ENCODE assay signal across 8 cellular contexts in the genomic region with DNA sequence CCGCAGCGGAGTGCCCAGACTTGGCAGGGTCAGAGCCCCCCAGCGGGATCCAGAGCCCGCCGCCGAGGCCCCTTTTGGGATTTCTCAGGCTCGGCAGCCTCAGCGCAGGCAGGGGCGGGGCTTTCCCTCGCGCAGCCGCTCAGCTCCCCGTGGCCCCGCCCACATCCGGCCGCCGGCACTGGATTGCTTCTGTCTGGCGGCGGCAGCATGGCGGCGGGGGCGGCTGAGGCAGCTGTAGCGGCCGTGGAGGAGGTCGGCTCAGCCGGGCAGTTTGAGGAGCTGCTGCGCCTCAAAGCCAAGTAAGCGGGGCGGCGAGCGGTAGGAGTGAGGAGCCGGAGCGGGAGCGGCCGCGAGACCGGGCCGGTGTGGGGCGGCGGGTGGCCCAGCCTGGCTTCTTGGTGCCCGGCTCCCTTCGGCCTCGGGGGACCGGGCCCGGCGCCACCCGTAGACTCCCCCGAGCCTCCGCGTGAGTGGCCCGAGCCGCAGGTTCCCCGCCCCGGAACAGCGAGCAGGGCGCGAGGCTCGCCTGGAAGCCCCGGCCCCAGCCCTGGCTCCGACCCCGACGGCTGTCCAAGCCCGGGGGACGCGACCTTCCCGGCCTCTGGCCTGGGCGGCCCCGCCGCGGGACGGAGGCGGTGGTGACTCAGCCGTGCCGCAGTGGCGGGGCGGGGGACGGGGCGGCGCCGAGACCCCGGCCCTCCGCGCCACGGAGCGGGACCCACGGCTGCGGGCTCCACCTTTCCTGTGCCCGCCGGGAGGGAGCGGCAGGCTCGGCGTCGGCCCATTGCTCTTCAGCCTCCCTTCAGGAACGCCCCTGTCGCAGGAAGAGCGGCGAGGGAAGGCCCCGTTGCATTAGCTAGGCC. TPM values are rescaled to one million over a fixed set of nuclear protein-coding genes. Genes with fewer than 3 reads are reported as not detected.
DNase-seq lines count a peak whose midpoint lies in the region; ATAC-seq and TF ChIP-seq lines count a peak whose summit lies in the region.

A gene (plus strand): TSS at position 178 of the 863 bp plus-strand sequence. CDS start 30 bp downstream, at position 208.

- H3K9me3 ChIP-seq in heart right ventricle (no peaks in the 10 kb centered on the region), upper lobe of right lung (no peaks in the 10 kb centered on the region)

- no peak for TF ChIP-seq CTCF in HFF-Myc (IDR thresholded peaks at IDR 0.05; ENCODE audit: low read depth, low read length, missing control alignments)
- no peak for TF ChIP-seq CTCF in heart right ventricle (IDR thresholded peaks at IDR 0.05)
- no peak for TF ChIP-seq CTCF in progenitor cell of endocrine pancreas (IDR thresholded peaks at IDR 0.05; ENCODE audit: unreplicated experiment)
- no peak for TF ChIP-seq CTCF in upper lobe of right lung (IDR thresholded peaks at IDR 0.05)

- DNase-seq in HFF-Myc (ENCODE audit: extremely low read depth, low read depth) (no peak), NCI-H1048 (lab: John Stamatoyannopoulos, UW) (peak; percentile 33), T-cell (peak; percentile 71 to 92 (median 83)), amniotic epithelial cell (ENCODE audit: low read depth) (peak; percentile 65), heart right ventricle (peak; percentile 89 to 91), progenitor cell of endocrine pancreas (ENCODE audit: low spot score, unreplicated experiment) (peak; percentile 89), upper lobe of right lung (peak; percentile 96)

- H3K36me3 ChIP-seq in heart right ventricle (no peaks in the 10 kb centered on the region), upper lobe of right lung (no peaks in the 10 kb centered on the region)

- H3K27ac Mint-ChIP-seq in T-cell (peak within 1 kb of the TSS; percentile 81 to 87), progenitor cell of endocrine pancreas (peak within 1 kb of the TSS; percentile 92)

- WGBS in heart right ventricle, 2 donors = 0 to 1% methylated on average over 89 to 98 of the region's 98 CpGs

- H3K9me3 Mint-ChIP-seq in T-cell (no peaks in the 10 kb centered on the region), progenitor cell of endocrine pancreas (ENCODE audit: low read depth) (no peaks in the 10 kb centered on the region)

- H3K4me1 ChIP-seq in heart right ventricle = peaks cover 11 to 54% (median 47%) of the 10 kb centered on the region in 9 donors
- H3K4me1 ChIP-seq in upper lobe of right lung = peaks cover 27% of the 10 kb centered on the region

- no peaks in the 10 kb centered on the region for H3K27me3 ChIP-seq in heart right ventricle
- no peaks in the 10 kb centered on the region for H3K27me3 ChIP-seq in upper lobe of right lung

- ATAC-seq in T-cell (replicated peaks in 1 of 4) (peak; percentile 90 to 94 (median 94)), heart right ventricle (peak; percentile 96 to 98 (median 98)), upper lobe of right lung (peak; percentile 97)

- POLR2A ChIA-PET in T-cell (lab: Charles Lee) = interaction anchor here in 1 of 2 donors (2.0 kb wide), 1 partner anchor 26 kb away, joined by 21 read pairs; a partner anchor contains a TSS

- CTCF ChIA-PET in T-cell (lab: Charles Lee) = interaction anchor here (0.6 to 1.1 kb wide), 4 partner anchors 9 to 670 kb away, joined by 3 to 32 read pairs (median 5); a partner anchor contains a TSS

- H3K27me3 Mint-ChIP-seq in T-cell = peaks cover 8 to 12% of the 10 kb centered on the region in 2 donors
- peaks cover 7% of the 10 kb centered on the region for H3K27me3 Mint-ChIP-seq in progenitor cell of endocrine pancreas

- peak; percentile 84 for TF ChIP-seq POLR2A in GM10847 (IDR thresholded peaks at IDR 0.05; ENCODE audit: extremely low read depth, insufficient read length)

- H3K4me3 ChIP-seq in HFF-Myc (replicated peaks; ENCODE audit: low read depth, low read length) = peak within 1 kb of the TSS; percentile 83
- peak within 1 kb of the TSS; percentile 68 to 100 (median 95) for H3K4me3 ChIP-seq in heart right ventricle
- peak within 1 kb of the TSS; percentile 71 for H3K4me3 ChIP-seq in upper lobe of right lung

- intact Hi-C loops in heart right ventricle (cut with DNase I) (loop anchor here in 6 of 10 donors (1.0 to 2.0 kb wide), 3 partner anchors 25 to 26 kb away; a partner anchor contains a TSS), upper lobe of right lung (cut with DNase I) (no loop called here)

- H3K36me3 Mint-ChIP-seq in T-cell (peaks cover 5% of the 10 kb centered on the region), progenitor cell of endocrine pancreas (ENCODE audit: insufficient read depth) (peaks cover 3% of the 10 kb centered on the region)

- H3K27ac ChIP-seq in heart right ventricle (peak within 1 kb of the TSS; percentile 72 to 96 (median 92)), upper lobe of right lung (peak within 1 kb of the TSS; percentile 85)

- peaks cover 33 to 48% (median 47%) of the 10 kb centered on the region in 3 donors for H3K4me1 Mint-ChIP-seq in T-cell
- peaks cover 16% of the 10 kb centered on the region for H3K4me1 Mint-ChIP-seq in progenitor cell of endocrine pancreas (ENCODE audit: low read depth)

- H3K4me3 Mint-ChIP-seq in T-cell (peak within 1 kb of the TSS; percentile 85 to 91 (median 90)), progenitor cell of endocrine pancreas (ENCODE audit: low read depth) (peak within 1 kb of the TSS; percentile 88)

RNA-seq across cellular contexts. Expression of the gene that starts here (rescaled TPM):
- total RNA-seq in T-cell = 10 to 100 TPM; 32.4 to 40.7 (median 35.4) TPM
- 10 to 100 TPM; 53.5 to 82.9 (median 65.5) TPM for total RNA-seq in heart right ventricle
- polyA plus RNA-seq in heart right ventricle = 100 to 1,000 TPM in 1 of 2 donors, 10 to 100 TPM in 1; 34.1 to 130 TPM
- total RNA-seq in progenitor cell of endocrine pancreas = 80.8 TPM in 2 replicates
- total RNA-seq in upper lobe of right lung = 53.1 TPM
